In the genomic region with DNA sequence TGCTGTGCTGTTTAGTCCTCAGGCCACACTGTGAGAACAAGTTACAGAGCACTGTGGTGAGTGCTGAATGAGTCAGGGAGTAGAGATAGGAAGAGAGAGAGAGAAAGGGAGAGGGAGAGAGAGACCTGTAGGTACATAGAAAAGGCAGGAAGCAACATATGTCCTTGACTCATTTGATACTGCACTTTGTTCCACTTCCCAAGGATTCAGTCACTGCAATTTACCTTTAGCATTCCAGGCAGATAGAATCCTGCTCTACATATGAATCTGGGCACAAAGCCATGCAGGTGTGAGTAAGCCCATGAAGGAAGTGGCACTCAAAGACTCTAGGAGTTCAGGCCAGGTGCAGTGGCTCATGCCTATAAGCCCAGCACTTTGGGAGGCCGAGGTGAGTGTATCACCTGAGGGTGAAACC, we compare ENCODE assay signal across 10 cellular contexts. TPM values are rescaled to one million over a fixed set of nuclear protein-coding genes. Genes with fewer than 3 reads are reported as not detected.
DNase-seq lines count a peak whose midpoint lies in the region; ATAC-seq and TF ChIP-seq lines count a peak whose summit lies in the region.
"Had no signal": no experiment of that assay in that cellular context is flagged by ENCODE, and none has a peak within 500 bp of the region (broad histone marks: within the 10 kb centered on the region; RNA-seq: fewer than 3 reads in every experiment).

No MANE protein-coding gene starts in this region.

- peak overlapping the region; percentile 95 for H3K27ac ChIP-seq in OCI-LY7 (ENCODE audit: low read depth, low read length, poor library complexity, severe bottlenecking)
- peak overlapping the region; percentile 81 to 93 for H3K27ac ChIP-seq in esophagus (ENCODE audit: low read depth in 2 of 2, low read length in 1 of 2)
- H3K27ac ChIP-seq in thyroid gland = peak overlapping the region in 1 of 3 donors; percentile 41

- ATAC-seq in GM18873 (IDR thresholded peaks at IDR 0.05; ENCODE audit: low FRiP score, unreplicated experiment) (no peak), GM19351 (IDR thresholded peaks at IDR 0.05; ENCODE audit: unreplicated experiment) (no peak)

- intact Hi-C loops in OCI-LY7 (cut with micrococcal nuclease; ENCODE audit: unreplicated experiment) (loop anchor here (1.0 to 5.0 kb wide), 6 partner anchors 31 to 1532 kb away; a partner anchor contains a TSS), thyroid gland (cut with DNase I) (loop anchor here (10.0 kb wide), 1 partner anchor 129 kb away; a partner anchor contains a TSS)

- peaks cover 3% of the 10 kb centered on the region for H3K27me3 Mint-ChIP-seq in activated naive CD4-positive, alpha-beta T cell treated with anti-CD3 and anti-CD28 coated beads, Interleukin-2, amount 10 ng/mL, durations not matched to agents 7 days and 5 days

- DNase-seq in activated naive CD4-positive, alpha-beta T cell treated with anti-CD3 and anti-CD28 coated beads, Interleukin-2, amount 10 ng/mL, durations not matched to agents 7 days and 5 days = no peak
- DNase-seq in activated naive CD4-positive, alpha-beta T cell treated with Interleukin-2 at 50 U/mL for 16 hours = no peak
- DNase-seq in OCI-LY7 (ENCODE audit: low spot score) (peak; percentile 60), thyroid gland (peak; percentile 77 to 78), SK-N-DZ (ENCODE audit: low spot score) (no peak)
- DNase-seq: GOT3, OCI-M1 had no signal

- WGBS in esophagus, 2 donors = 39 to 50% methylated on average over 1 of the region's 1 CpG
- WGBS in thyroid gland, 2 donors = 21 to 33% methylated on average over 1 of the region's 1 CpG

- peaks cover 39% of the 10 kb centered on the region for H3K79me2 ChIP-seq in OCI-LY7 (ENCODE audit: insufficient read depth, low read depth, low read length)

- no peaks in the 10 kb centered on the region for H3K9me3 ChIP-seq in OCI-LY7 (ENCODE audit: low read length)
- no peaks in the 10 kb centered on the region for H3K9me3 ChIP-seq in esophagus (ENCODE audit: control insufficient read depth in 2 of 2, insufficient read depth in 1 of 2, low read depth in 1 of 2, low read length in 1 of 2)
- H3K9me3 ChIP-seq in thyroid gland = no peaks in the 10 kb centered on the region

- H3K27me3 ChIP-seq in esophagus (ENCODE audit: control insufficient read depth in 1 of 2, insufficient read depth in 2 of 2, low read length in 2 of 2) = no peaks in the 10 kb centered on the region
- no peaks in the 10 kb centered on the region for H3K27me3 ChIP-seq in thyroid gland

- no peaks in the 10 kb centered on the region for H3K9me3 Mint-ChIP-seq in activated naive CD4-positive, alpha-beta T cell treated with anti-CD3 and anti-CD28 coated beads, Interleukin-2, amount 10 ng/mL, durations not matched to agents 7 days and 5 days

- POLR2A ChIA-PET in OCI-LY7 (lab: Charles Lee) = interaction anchor here (0.6 to 2.9 kb wide), 8 partner anchors 7 to 727 kb away, joined by 3 to 22 read pairs (median 6); a partner anchor contains a TSS

- no peak for TF ChIP-seq POLR2A in thyroid gland (IDR thresholded peaks at IDR 0.05)

- H2AFZ ChIP-seq in OCI-LY7 (ENCODE audit: low read length) = peak overlapping the region; percentile 75

- CTCF ChIA-PET in activated naive CD4-positive, alpha-beta T cell treated with anti-CD3 and anti-CD28 coated beads, Interleukin-2, amount 10 ng/mL, durations not matched to agents 7 days and 5 days (lab: Charles Lee) = interaction anchor here (5.0 to 5.3 kb wide), 2 partner anchors 31 to 71 kb away, joined by 20 to 90 read pairs; no protein-coding TSS in a partner anchor
- CTCF ChIA-PET in OCI-LY7 (lab: Charles Lee; ENCODE audit: unreplicated experiment) = interaction anchor here (1.0 kb wide), 1 partner anchor 9 kb away, joined by 4 read pairs; no protein-coding TSS in a partner anchor

- TF ChIP-seq CTCF in OCI-LY7 (conservative IDR thresholded peaks at IDR 0.05; ENCODE audit: low read length) (no peak), thyroid gland (IDR thresholded peaks at IDR 0.05) (no peak)

- peaks cover 6% of the 10 kb centered on the region; the same call in 1 of the 2 replicates for H3K36me3 ChIP-seq in OCI-LY7 (ENCODE audit: insufficient read depth, low read length)
- no peaks in the 10 kb centered on the region for H3K36me3 ChIP-seq in esophagus (ENCODE audit: control insufficient read depth in 2 of 2, insufficient read depth in 2 of 2, low read length in 1 of 2)
- H3K36me3 ChIP-seq in thyroid gland = no peaks in the 10 kb centered on the region

- H3K4me2 ChIP-seq in OCI-LY7 (ENCODE audit: low read length) = peak overlapping the region; percentile 95

- peak overlapping the region; percentile 96 for H3K27ac Mint-ChIP-seq in activated naive CD4-positive, alpha-beta T cell treated with anti-CD3 and anti-CD28 coated beads, Interleukin-2, amount 10 ng/mL, durations not matched to agents 7 days and 5 days

- peaks cover 20% of the 10 kb centered on the region for H3K36me3 Mint-ChIP-seq in activated naive CD4-positive, alpha-beta T cell treated with anti-CD3 and anti-CD28 coated beads, Interleukin-2, amount 10 ng/mL, durations not matched to agents 7 days and 5 days

- H3K4me3 Mint-ChIP-seq in activated naive CD4-positive, alpha-beta T cell treated with anti-CD3 and anti-CD28 coated beads, Interleukin-2, amount 10 ng/mL, durations not matched to agents 7 days and 5 days = peak overlapping the region; percentile 86

- peaks cover 65% of the 10 kb centered on the region for H3K4me1 ChIP-seq in OCI-LY7 (ENCODE audit: insufficient read depth, low read length, poor library complexity, severe bottlenecking)
- no peaks in the 10 kb centered on the region for H3K4me1 ChIP-seq in esophagus (ENCODE audit: control insufficient read depth in 2 of 2, insufficient read depth in 2 of 2, low read length in 1 of 2)
- peaks cover 5 to 9% of the 10 kb centered on the region in 2 donors for H3K4me1 ChIP-seq in thyroid gland

- no TSS peak for BruUV-seq in OCI-LY7 (replicated peaks; lab: Mats Ljungman, UMichigan)

- no peaks in the 10 kb centered on the region for H3K9me2 ChIP-seq in OCI-LY7 (ENCODE audit: insufficient read depth, low read length)

- H3K4me3 ChIP-seq in OCI-LY7 (ENCODE audit: low read depth, low read length, poor library complexity, severe bottlenecking) (peak overlapping the region; percentile 80), esophagus (ENCODE audit: low read depth in 1 of 2, low read length in 2 of 2) (no peak overlapping the region), thyroid gland (replicated peaks in 1 of 3) (no peak overlapping the region)

- H3K4me1 Mint-ChIP-seq in activated naive CD4-positive, alpha-beta T cell treated with anti-CD3 and anti-CD28 coated beads, Interleukin-2, amount 10 ng/mL, durations not matched to agents 7 days and 5 days = peaks cover 59% of the 10 kb centered on the region

- H4K20me1 ChIP-seq in OCI-LY7 (ENCODE audit: insufficient read depth, low read length) = peaks cover 15% of the 10 kb centered on the region; the same call in 1 of the 2 replicates

RNA-seq across cellular contexts. Expression of a gene that starts 1.0 kb away (rescaled TPM):
- 55.7 and 57.3 TPM in 2 replicates for total RNA-seq in OCI-LY7 (2014; rRNA removed; shearing (Covaris generic))
- 69.8 and 71.9 TPM in 2 replicates for total RNA-seq in OCI-LY7 (2022)
- 10 to 100 TPM; 29.1 to 40.6 TPM for polyA plus RNA-seq in esophagus
- total RNA-seq in thyroid gland = 1 to 10 TPM in 2 of 4 donors, under 1 TPM in 2; 0.33 to 1.5 (median 0.70) TPM
- polyA plus RNA-seq in SK-N-DZ (2014; cell fraction: cytosol; rRNA removed) = not detected in 2 replicates
- polyA plus RNA-seq in SK-N-DZ (2014; cell fraction: nucleus; rRNA removed) = not detected in 2 replicates

Comparison
In these comparisons a context has a peak if more than half of its experiments do, and no peak if none do; other contexts are left out.
1. DNase-seq: peak in OCI-LY7 (single experiment) and thyroid gland (2 of 2); none in activated naive CD4-positive, alpha-beta T cell treated with anti-CD3 and anti-CD28 coated beads, Interleukin-2, amount 10 ng/mL, durations not matched to agents 7 days and 5 days (single experiment), activated naive CD4-positive, alpha-beta T cell treated with Interleukin-2 at 50 U/mL for 16 hours (single experiment) and SK-N-DZ (single experiment).
2. RNA of a gene that starts 1.0 kb away (total RNA-seq): 55.7 to 71.9 TPM in OCI-LY7; 0.33 to 1.5 TPM in thyroid gland; every median in the first group is over 10 times any median in the second.